ENCODE assay signal across 7 cellular contexts in the genomic region with DNA sequence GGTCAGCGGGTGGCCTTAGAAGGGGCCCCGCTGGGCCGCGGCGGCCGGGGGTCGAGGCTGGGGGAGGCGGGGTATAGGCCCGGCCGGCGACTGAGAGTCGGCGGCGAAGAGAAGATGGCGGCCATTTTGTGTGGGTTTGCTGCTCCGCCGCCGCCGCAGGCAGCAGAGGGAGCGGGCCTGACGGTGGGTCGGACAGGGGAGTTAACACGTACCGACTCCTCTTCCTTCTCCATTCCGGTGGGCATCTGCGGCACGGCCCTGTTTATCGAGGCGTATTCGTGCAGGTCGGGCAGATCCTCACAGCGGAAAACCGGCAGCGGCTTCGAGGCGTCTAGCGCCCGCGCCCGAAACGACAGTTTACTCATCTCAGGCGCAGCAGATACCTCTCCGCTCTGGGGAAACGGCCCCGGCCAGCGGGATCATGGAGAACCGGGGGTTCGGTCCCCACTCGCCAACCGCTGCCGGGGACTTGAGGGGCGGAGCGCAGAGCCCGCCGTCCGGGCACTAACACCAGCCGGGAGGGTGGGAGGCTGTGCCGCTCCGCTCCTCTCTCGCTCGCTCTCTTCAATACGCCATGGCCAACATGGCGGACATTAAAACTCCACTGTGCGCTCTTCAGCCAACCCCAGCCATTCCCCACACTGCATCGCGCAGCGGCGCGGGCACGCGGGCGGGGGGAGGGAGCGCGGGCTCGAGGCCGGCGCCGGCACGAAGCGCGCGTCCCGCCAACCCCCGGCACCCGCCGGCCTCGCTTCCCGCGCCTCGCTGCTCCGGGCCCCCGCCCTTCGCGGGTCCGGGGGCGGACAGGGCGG. TPM values are rescaled to one million over a fixed set of nuclear protein-coding genes. Genes with fewer than 3 reads are reported as not detected.
A peak's percentile ranks its signal among the peaks of the same experiment; 100 is the strongest.
DNase-seq lines count a peak whose midpoint lies in the region; ATAC-seq and TF ChIP-seq lines count a peak whose summit lies in the region.

A gene with protein sequence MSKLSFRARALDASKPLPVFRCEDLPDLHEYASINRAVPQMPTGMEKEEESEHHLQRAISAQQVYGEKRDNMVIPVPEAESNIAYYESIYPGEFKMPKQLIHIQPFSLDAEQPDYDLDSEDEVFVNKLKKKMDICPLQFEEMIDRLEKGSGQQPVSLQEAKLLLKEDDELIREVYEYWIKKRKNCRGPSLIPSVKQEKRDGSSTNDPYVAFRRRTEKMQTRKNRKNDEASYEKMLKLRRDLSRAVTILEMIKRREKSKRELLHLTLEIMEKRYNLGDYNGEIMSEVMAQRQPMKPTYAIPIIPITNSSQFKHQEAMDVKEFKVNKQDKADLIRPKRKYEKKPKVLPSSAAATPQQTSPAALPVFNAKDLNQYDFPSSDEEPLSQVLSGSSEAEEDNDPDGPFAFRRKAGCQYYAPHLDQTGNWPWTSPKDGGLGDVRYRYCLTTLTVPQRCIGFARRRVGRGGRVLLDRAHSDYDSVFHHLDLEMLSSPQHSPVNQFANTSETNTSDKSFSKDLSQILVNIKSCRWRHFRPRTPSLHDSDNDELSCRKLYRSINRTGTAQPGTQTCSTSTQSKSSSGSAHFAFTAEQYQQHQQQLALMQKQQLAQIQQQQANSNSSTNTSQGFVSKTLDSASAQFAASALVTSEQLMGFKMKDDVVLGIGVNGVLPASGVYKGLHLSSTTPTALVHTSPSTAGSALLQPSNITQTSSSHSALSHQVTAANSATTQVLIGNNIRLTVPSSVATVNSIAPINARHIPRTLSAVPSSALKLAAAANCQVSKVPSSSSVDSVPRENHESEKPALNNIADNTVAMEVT (minus strand): TSS at position 608 of the 812 bp plus-strand sequence. CDS start 243 bp downstream, at position 365.

- peak; percentile 76 for DNase-seq in NCI-H1105 treated with DMSO at 0.1 percent for 48 hours (lab: John Stamatoyannopoulos, UW)
- peak; percentile 84 for DNase-seq in T1000 (lab: John Stamatoyannopoulos, UW)
- peak; percentile 97 for DNase-seq in astrocyte of the hippocampus (ENCODE audit: low read depth, low spot score)
- peak in 50 of 51 donors; percentile 49 to 96 (median 84) for DNase-seq in hypothalamus (lab: John Stamatoyannopoulos, UW)
- peak; percentile 92 for DNase-seq in sciatic nerve (ENCODE audit: low spot score)

- peak; percentile 92 for TF ChIP-seq POLR2A in GM15510 (IDR thresholded peaks at IDR 0.05; ENCODE audit: borderline replicate concordance, extremely low read depth, insufficient read length)

- ATAC-seq in HG02678 (IDR thresholded peaks at IDR 0.05; ENCODE audit: unreplicated experiment): peak; percentile 62
- peak; percentile 96 for ATAC-seq in sciatic nerve

- intact Hi-C loops in sciatic nerve (cut with DNase I): no loop called here

RNA-seq across cellular contexts. Expression of the gene that starts here (rescaled TPM):
- total RNA-seq in sciatic nerve: 63.6 TPM

Comparison
In these comparisons a context has a peak if more than half of its experiments do, and no peak if none do; other contexts are left out.
1. Peak in every context shown above with its lines: DNase-seq and ATAC-seq.